ENCODE assay signal across 1 cellular context in genomic region chr1:161045749-161046573, GRCh38.
A peak's percentile ranks its signal among the peaks of the same experiment; 100 is the strongest.
TF ChIP-seq lines count a peak whose summit lies in the region.

Gene USF1, minus strand, starts transcription at chr1:161045977. Its CDS starts 2,702 bp downstream, at chr1:161043275.

TF ChIP-seq in K562, 482 proteins besides CTCF, POLR2A, EP300 and RAD21 (continued from another document and continues in another):
- no peak for TF ChIP-seq JUNB (CRISPR knock-in tag; conservative IDR thresholded peaks at IDR 0.05)
- no peak for TF ChIP-seq NFXL1 (CRISPR knock-in tag; IDR thresholded peaks at IDR 0.05)
- no peak for TF ChIP-seq SFPQ (IDR thresholded peaks at IDR 0.05; ENCODE audit: low read depth, low read length)
- TF ChIP-seq FOXK2 (conservative IDR thresholded peaks at IDR 0.05 in 1 of 2, IDR thresholded peaks at IDR 0.05 in 1 of 2; ENCODE audit: low read depth in 2 of 2), result peak in 1 of 2 experiments; percentile 57; a peak in 2 of 4 replicates
- TF ChIP-seq RREB1 (CRISPR knock-in tag; IDR thresholded peaks at IDR 0.05), result 0 out of 2 replicates have a peak, but pooled peaks have one; percentile 11
- 0 out of 2 replicates have a peak, but pooled peaks have one; percentile 30 for TF ChIP-seq ZFP91 (CRISPR knock-in tag; IDR thresholded peaks at IDR 0.05)
- no peak for TF ChIP-seq MXI1 (IDR thresholded peaks at IDR 0.05; ENCODE audit: low read depth, low read length)
- peak; percentile 32; the same call in 1 of the 2 replicates for TF ChIP-seq FOSL1 (tag; conservative IDR thresholded peaks at IDR 0.05)
- TF ChIP-seq MCM7 (IDR thresholded peaks at IDR 0.05), result no peak
- TF ChIP-seq COPS2 (conservative IDR thresholded peaks at IDR 0.05), result no peak
- TF ChIP-seq CBX2 (IDR thresholded peaks at IDR 0.05; ENCODE audit: insufficient read depth, low read length, poor library complexity, severe bottlenecking), result no peak
- TF ChIP-seq RFX1 (IDR thresholded peaks at IDR 0.05), result no peak
- TF ChIP-seq TCF15 (CRISPR knock-in tag; IDR thresholded peaks at IDR 0.05), result no peak
- TF ChIP-seq CHD7 (IDR thresholded peaks at IDR 0.05; ENCODE audit: low read depth, low read length), result no peak
- TF ChIP-seq NR0B1 (IDR thresholded peaks at IDR 0.05; ENCODE audit: partially characterized antibody), result no peak
- no peak for TF ChIP-seq ZSCAN29 (IDR thresholded peaks at IDR 0.05)
- no peak for TF ChIP-seq CHCHD3 (CRISPR knock-in tag; IDR thresholded peaks at IDR 0.05)
- TF ChIP-seq ZNF280B (CRISPR knock-in tag; IDR thresholded peaks at IDR 0.05), result no peak
- TF ChIP-seq ATF4 (CRISPR knock-in tag; IDR thresholded peaks at IDR 0.05), result no peak
- no peak for TF ChIP-seq TBL1XR1 (IDR thresholded peaks at IDR 0.05; ENCODE audit: low read length in 2 of 2)
- TF ChIP-seq ZKSCAN1 (IDR thresholded peaks at IDR 0.05; ENCODE audit: low read depth, low read length), result no peak
- no peak for TF ChIP-seq POLR3A (IDR thresholded peaks at IDR 0.05; ENCODE audit: borderline replicate concordance, extremely low read depth, insufficient read depth, insufficient read length)
- no peak for TF ChIP-seq ZNF764 (CRISPR knock-in tag; IDR thresholded peaks at IDR 0.05; ENCODE audit: low read depth)
- TF ChIP-seq GTF2E2 (tag; IDR thresholded peaks at IDR 0.05), result peak; percentile 92
- TF ChIP-seq SMARCB1 (IDR thresholded peaks at IDR 0.05; ENCODE audit: insufficient read length, low read depth), result no peak
- peak; percentile 32; the same call in 1 of the 2 replicates for TF ChIP-seq KLF1 (tag; IDR thresholded peaks at IDR 0.05)
- no peak for TF ChIP-seq TCFL5 (CRISPR knock-in tag; conservative IDR thresholded peaks at IDR 0.05)
